In genomic region chr16:58264961-58265479, GRCh38 we compare ENCODE assay signal across 10 cellular contexts. TPM values are rescaled to one million over a fixed set of nuclear protein-coding genes. Genes with fewer than 3 reads are reported as not detected.
DNase-seq lines count a peak whose midpoint lies in the region; ATAC-seq and TF ChIP-seq lines count a peak whose summit lies in the region.
"Had no signal": no experiment of that assay in that cellular context is flagged by ENCODE, and none has a peak within 500 bp of the region (broad histone marks: within the 10 kb centered on the region; RNA-seq: fewer than 3 reads in every experiment).

No MANE protein-coding gene starts in this region.

- H3K27me3 ChIP-seq in BLaER1 treated with 17β-estradiol and CSF1 and Interleukin-3, amounts not matched to agents 10 nM and 100 nM, result no peaks in the 10 kb centered on the region
- H3K27me3 ChIP-seq in left lung (no peaks in the 10 kb centered on the region), prostate gland (replicated peaks; ENCODE audit: insufficient read depth) (no peaks in the 10 kb centered on the region)

- no peaks in the 10 kb centered on the region for H3K36me3 ChIP-seq in BLaER1 treated with 17β-estradiol and CSF1 and Interleukin-3, amounts not matched to agents 10 nM and 100 nM
- no peaks in the 10 kb centered on the region for H3K36me3 ChIP-seq in left lung
- no peaks in the 10 kb centered on the region for H3K36me3 ChIP-seq in prostate gland

- intact Hi-C loops in left lung (cut with DNase I) (no loop called here), prostate gland (cut with DNase I) (no loop called here)

- no peaks in the 10 kb centered on the region for H3K9me3 ChIP-seq in BLaER1 treated with 17β-estradiol and CSF1 and Interleukin-3, amounts not matched to agents 10 nM and 100 nM (replicated peaks in 1 of 11)
- H3K9me3 ChIP-seq in left lung, result no peaks in the 10 kb centered on the region
- no peaks in the 10 kb centered on the region for H3K9me3 ChIP-seq in prostate gland

- TF ChIP-seq CTCF in left lung (IDR thresholded peaks at IDR 0.05) (no peak), prostate gland (IDR thresholded peaks at IDR 0.05) (no peak)

- 80% methylated on average over 4 of the region's 4 CpGs for WGBS in prostate gland

- H3K9me3 Mint-ChIP-seq in activated naive CD8-positive, alpha-beta T cell treated with anti-CD3 and anti-CD28 coated beads, Interleukin-2, amount 50 U/mL, for 24 hours, result no peaks in the 10 kb centered on the region
- H3K9me3 Mint-ChIP-seq: neural crest cell had no signal

- H3K27me3 Mint-ChIP-seq in activated naive CD8-positive, alpha-beta T cell treated with anti-CD3 and anti-CD28 coated beads, Interleukin-2, amount 50 U/mL, for 24 hours, result no peaks in the 10 kb centered on the region

- H4K20me1 ChIP-seq in BLaER1 treated with 17β-estradiol and CSF1 and Interleukin-3, amounts not matched to agents 10 nM and 100 nM, result no peaks in the 10 kb centered on the region

- H3K27ac Mint-ChIP-seq in activated naive CD8-positive, alpha-beta T cell treated with anti-CD3 and anti-CD28 coated beads, Interleukin-2, amount 50 U/mL, for 24 hours, result no peak overlapping the region

- ATAC-seq in activated naive CD8-positive, alpha-beta T cell treated with anti-CD3 and anti-CD28 coated beads, Interleukin-2, amount 50 U/mL, for 24 hours, result peak; percentile 71
- ATAC-seq in left lung (peak; percentile 52), GM21717 (IDR thresholded peaks at IDR 0.05; ENCODE audit: unreplicated experiment) (no peak)

- H3K4me1 Mint-ChIP-seq in activated naive CD8-positive, alpha-beta T cell treated with anti-CD3 and anti-CD28 coated beads, Interleukin-2, amount 50 U/mL, for 24 hours, result peaks cover 3% of the 10 kb centered on the region
- H3K4me1 Mint-ChIP-seq: neural crest cell had no signal

- H3K4me3 Mint-ChIP-seq in activated naive CD8-positive, alpha-beta T cell treated with anti-CD3 and anti-CD28 coated beads, Interleukin-2, amount 50 U/mL, for 24 hours, result no peak overlapping the region
- H3K4me3 Mint-ChIP-seq: neural crest cell had no signal

- peak overlapping the region in 5 of 11 experiments; percentile 35 to 57 (median 52); a peak in 10 of 22 replicates for H3K4me2 ChIP-seq in BLaER1 treated with 17β-estradiol and CSF1 and Interleukin-3, amounts not matched to agents 10 nM and 100 nM

- H3K36me3 Mint-ChIP-seq in activated naive CD8-positive, alpha-beta T cell treated with anti-CD3 and anti-CD28 coated beads, Interleukin-2, amount 50 U/mL, for 24 hours (ENCODE audit: low read depth), result no peaks in the 10 kb centered on the region

- peak overlapping the region in 6 of 11 experiments; percentile 30 to 73 (median 58); a peak in 10 of 22 replicates for H3K27ac ChIP-seq in BLaER1 treated with 17β-estradiol and CSF1 and Interleukin-3, amounts not matched to agents 10 nM and 100 nM
- H3K27ac ChIP-seq in left lung, result no peak overlapping the region
- H3K27ac ChIP-seq in prostate gland, result no peak overlapping the region

- H3K4me3 ChIP-seq in BLaER1 treated with 17β-estradiol and CSF1 and Interleukin-3, amounts not matched to agents 10 nM and 100 nM, result no peak overlapping the region
- no peak overlapping the region for H3K4me3 ChIP-seq in left lung
- no peak overlapping the region for H3K4me3 ChIP-seq in prostate gland

- no peak for TF ChIP-seq POLR2A in prostate gland (IDR thresholded peaks at IDR 0.05)

- peaks cover 0 to 24% (median 13%) of the 10 kb centered on the region in 10 experiments; a peak in 14 of 20 replicates for H3K4me1 ChIP-seq in BLaER1 treated with 17β-estradiol and CSF1 and Interleukin-3, amounts not matched to agents 10 nM and 100 nM
- H3K4me1 ChIP-seq in left lung, result no peaks in the 10 kb centered on the region
- H3K4me1 ChIP-seq in prostate gland (replicated peaks), result no peaks in the 10 kb centered on the region

- DNase-seq in HPDE6-E6E7 (ENCODE audit: extremely low spot score), result peak; percentile 98
- DNase-seq in activated naive CD8-positive, alpha-beta T cell treated with anti-CD3 and anti-CD28 coated beads, Interleukin-2, amount 50 U/mL, for 24 hours, result no peak
- DNase-seq in left lung, result no peak
- no peak for DNase-seq in 8988T
- DNase-seq in prostate gland (ENCODE audit: low spot score), result no peak
- no peak for DNase-seq in stimulated activated CD4-positive, alpha-beta T cell treated with anti-CD3 and anti-CD28 coated beads, Interleukin-12 subunit alpha, Interleukin-12 subunit beta, amount 100 ng/mL, for 4 hours
- DNase-seq: activated effector memory CD4-positive, alpha-beta T cell treated with Interleukin-2 at 50 U/mL for 16 hours had no signal

- peak overlapping the region in 2 of 11 experiments; percentile 19 to 31; a peak in 1 of 22 replicates for H3K9ac ChIP-seq in BLaER1 treated with 17β-estradiol and CSF1 and Interleukin-3, amounts not matched to agents 10 nM and 100 nM

RNA-seq across cellular contexts. Expression of gene PRSS54, which starts 29.8 kb away (rescaled TPM):
- total RNA-seq in left lung (not detected), prostate gland (1 to 10 TPM in 1 of 2 donors, not detected in 1; 4.4 TPM)
- total RNA-seq: neural crest cell had no signal

Comparison
In these comparisons a context has a peak if more than half of its experiments do, and no peak if none do; other contexts are left out.
1. H3K27ac ChIP-seq: peak in BLaER1 treated with 17β-estradiol and CSF1 and Interleukin-3, amounts not matched to agents 10 nM and 100 nM (6 of 11); none in left lung (0 of 2) and prostate gland (0 of 2).